Comparison of ENCODE assay signal across 1 cellular context in genomic region chr18:22983175-22983574, GRCh38.
TF ChIP-seq lines count a peak whose summit lies in the region.

No MANE protein-coding gene starts in this region.

TF ChIP-seq in GM23338, 12 proteins besides CTCF, POLR2A, EP300 and RAD21 (continued from another document):
- TF ChIP-seq ZNF462 (CRISPR knock-in tag; IDR thresholded peaks at IDR 0.05), result no peak
- no peak for TF ChIP-seq EZH2 (IDR thresholded peaks at IDR 0.05; ENCODE audit: low read depth, unreplicated experiment)
- no peak for TF ChIP-seq ETS1 (IDR thresholded peaks at IDR 0.05)
- no peak for TF ChIP-seq CREB1 (CRISPR knock-in tag; IDR thresholded peaks at IDR 0.05; ENCODE audit: low read depth)
